Comparison of ENCODE assay signal across 8 cellular contexts in genomic region chr9:130707225-130707976, GRCh38. TPM values are rescaled to one million over a fixed set of nuclear protein-coding genes. Genes with fewer than 3 reads are reported as not detected.
DNase-seq lines count a peak whose midpoint lies in the region; ATAC-seq and TF ChIP-seq lines count a peak whose summit lies in the region.

No MANE protein-coding gene starts in this region.

- peak overlapping the region in 1 of 59 donors; percentile 20 for H3K27ac ChIP-seq in dorsolateral prefrontal cortex

- peak; percentile 68 for DNase-seq in NCI-H510A treated with DMSO at 0.1 percent for 48 hours (lab: John Stamatoyannopoulos, UW)
- no peak for DNase-seq in NCI-H510A (lab: John Stamatoyannopoulos, UW)
- peak; percentile 74 for DNase-seq in NCI-H460 (ENCODE audit: extremely low read depth, low read depth)
- DNase-seq in activated CD4-positive, alpha-beta T cell treated with anti-CD3 and anti-CD28 coated beads, Interleukin-2, amount 50 U/mL, for 1 hour, result peak; percentile 73
- DNase-seq in dorsolateral prefrontal cortex, result peak in 5 of 10 donors; percentile 28 to 66 (median 47)
- DNase-seq in mucosa of descending colon, result peak in 1 of 3 donors; percentile 86
- peak; percentile 21 to 75 (median 65) for DNase-seq in stimulated activated naive CD4-positive, alpha-beta T cell (lab: John Stamatoyannopoulos, UW)

- H3K4me3 ChIP-seq in dorsolateral prefrontal cortex (no peak overlapping the region), mucosa of descending colon (no peak overlapping the region)

- no peaks in the 10 kb centered on the region for H3K9me3 ChIP-seq in mucosa of descending colon

- H3K27me3 ChIP-seq in dorsolateral prefrontal cortex, result no peaks in the 10 kb centered on the region

- peaks cover 6% of the 10 kb centered on the region for H3K4me1 ChIP-seq in mucosa of descending colon (ENCODE audit: low read depth)

- ATAC-seq in mucosa of descending colon, result peak; percentile 62
- no peak for ATAC-seq in HG03139 (IDR thresholded peaks at IDR 0.05; ENCODE audit: unreplicated experiment)

- intact Hi-C loops in dorsolateral prefrontal cortex (cut with DNase I), result loop anchor here (2.0 to 5.0 kb wide), 3 partner anchors 155 to 335 kb away; no protein-coding TSS in a partner anchor
- intact Hi-C loops in mucosa of descending colon (cut with DNase I, micrococcal nuclease), result loop anchor here in 1 of 2 donors (5.0 to 10.0 kb wide), 2 partner anchors 155 to 337 kb away; no protein-coding TSS in a partner anchor

- TF ChIP-seq CTCF in dorsolateral prefrontal cortex (IDR thresholded peaks at IDR 0.05 in 54 of 56, conservative IDR thresholded peaks at IDR 0.05 in 2 of 56; ENCODE audit: low read depth in 1 of 56, partially characterized antibody in 56 of 56) (peak; percentile 70 to 94 (median 83)), mucosa of descending colon (IDR thresholded peaks at IDR 0.05) (peak; percentile 32)

- peaks cover 12% of the 10 kb centered on the region for H3K36me3 ChIP-seq in mucosa of descending colon (ENCODE audit: low read depth)

RNA-seq across cellular contexts. Expression of gene EXOSC2, which starts 13.8 kb away (rescaled TPM):
- total RNA-seq in NCI-H460 (2014; rRNA removed; shearing (Covaris generic)), result 45.5 and 56.5 TPM in 2 replicates
- 106 and 142 TPM in 2 replicates for polyA plus RNA-seq in NCI-H460 (2014; cell fraction: nucleus; rRNA removed)
- total RNA-seq in dorsolateral prefrontal cortex (10 to 100 TPM; 24.6 to 43.4 (median 32.7) TPM), mucosa of descending colon (10 to 100 TPM; 18.3 to 25.7 (median 19.1) TPM)

RNA-seq across cellular contexts. Expression of gene PRDM12, which starts 43.0 kb away (rescaled TPM):
- total RNA-seq in NCI-H460 (2014; rRNA removed; shearing (Covaris generic)), result 0.30 TPM in 1 of 2 replicates, not detected in the other
- polyA plus RNA-seq in NCI-H460 (2014; cell fraction: nucleus; rRNA removed), result 0.07 and 0.58 TPM in 2 replicates
- total RNA-seq in dorsolateral prefrontal cortex, result 1 to 10 TPM in 8 of 120 experiments, under 1 TPM in 102, not detected in 10; 0.16 to 1.5 (median 0.52) TPM
- total RNA-seq in mucosa of descending colon, result under 1 TPM in 2 of 3 donors, not detected in 1; 0.12 TPM
